ENCODE assay signal across 8 cellular contexts in the genomic region with DNA sequence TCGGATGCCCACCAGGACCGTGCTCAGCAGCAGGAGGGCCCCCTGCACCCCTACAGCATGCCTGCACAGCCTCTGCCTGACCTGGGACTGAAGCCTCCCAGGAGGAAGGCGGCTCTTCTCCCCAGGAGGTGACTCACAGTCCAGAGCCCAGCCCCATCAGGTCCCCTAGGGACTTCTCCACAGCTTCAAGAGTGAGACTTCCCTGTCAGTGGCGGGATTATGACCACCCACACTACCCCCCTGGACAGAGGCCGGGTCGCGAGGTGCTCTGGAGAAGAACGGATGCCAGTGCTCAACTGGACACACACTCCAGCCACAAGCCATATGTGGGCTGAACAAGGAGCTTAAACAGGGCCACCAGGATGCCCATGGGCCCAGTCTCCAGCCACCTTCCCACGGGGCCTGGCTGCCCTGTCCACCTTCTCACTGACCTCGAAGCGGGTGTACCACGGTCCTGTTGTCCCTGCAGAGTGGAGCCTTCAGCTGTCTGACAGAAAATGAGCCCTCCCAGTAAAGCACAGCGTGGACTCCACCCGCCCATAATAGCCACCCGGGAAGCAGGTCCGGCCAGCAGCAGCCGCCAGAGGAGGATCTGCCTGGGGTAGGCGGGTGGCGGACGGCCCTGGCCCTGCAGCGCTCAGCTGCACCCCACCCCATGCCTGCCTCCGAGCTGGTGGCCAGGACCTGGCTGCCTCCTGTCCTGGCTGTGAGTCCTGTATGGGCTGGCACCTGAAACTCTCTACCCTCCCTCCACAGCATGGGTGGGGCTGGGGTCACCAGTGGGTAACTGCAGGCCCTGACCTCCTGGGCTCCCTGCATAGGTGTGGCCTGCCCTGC. TPM values are rescaled to one million over a fixed set of nuclear protein-coding genes. Genes with fewer than 3 reads are reported as not detected.
DNase-seq lines count a peak whose midpoint lies in the region; ATAC-seq and TF ChIP-seq lines count a peak whose summit lies in the region.

No MANE protein-coding gene starts in this region.

- H3K9me2 ChIP-seq in PC-3 (replicated peaks; ENCODE audit: low read length): no peaks in the 10 kb centered on the region

- CTCF ChIA-PET in PC-3 (lab: Charles Lee): no interaction called here

- intact Hi-C loops in PC-3 (cut with micrococcal nuclease) (no loop called here), mucosa of descending colon (cut with DNase I, micrococcal nuclease) (no loop called here)

- H3K27ac ChIP-seq in PC-3 (ENCODE audit: low read length) (no peak overlapping the region), gastroesophageal sphincter (no peak overlapping the region)

- no peaks in the 10 kb centered on the region for H3K27me3 ChIP-seq in PC-3 (ENCODE audit: low read length)
- H3K27me3 ChIP-seq in gastroesophageal sphincter: no peaks in the 10 kb centered on the region

- BruUV-seq in PC-3 (replicated peaks; lab: Mats Ljungman, UMichigan): no TSS peak

- no peaks in the 10 kb centered on the region for H3K36me3 ChIP-seq in PC-3 (ENCODE audit: low read depth, low read length)
- no peaks in the 10 kb centered on the region for H3K36me3 ChIP-seq in mucosa of descending colon (ENCODE audit: low read depth)
- no peaks in the 10 kb centered on the region for H3K36me3 ChIP-seq in gastroesophageal sphincter

- DNase-seq in GM12864 (ENCODE audit: low read depth): no peak
- DNase-seq in PC-3: no peak
- peak in 1 of 3 donors; percentile 59 for DNase-seq in mucosa of descending colon
- no peak for DNase-seq in NCI-H524 (lab: John Stamatoyannopoulos, UW)
- DNase-seq in GM19240 (ENCODE audit: insufficient read length, low spot score): no peak
- DNase-seq in activated CD8-positive, alpha-beta memory T cell treated with anti-CD3 and anti-CD28 coated beads, Interleukin-2, amount 50 U/mL, for 4 hours: no peak

- no peak for TF ChIP-seq POLR2A in gastroesophageal sphincter (IDR thresholded peaks at IDR 0.05)

- 80 to 93% methylated on average over 1 to 3 of the region's 22 CpGs for WGBS in gastroesophageal sphincter (ENCODE audit: low coverage in 1 of 2), 2 donors

- H3K4me3 ChIP-seq in GM12864 (ENCODE audit: low read depth, low read length) (peak overlapping the region; percentile 6), PC-3 (ENCODE audit: low read length) (no peak overlapping the region), mucosa of descending colon (no peak overlapping the region), gastroesophageal sphincter (no peak overlapping the region)

- H3K9me3 ChIP-seq in PC-3 (ENCODE audit: low read length): no peaks in the 10 kb centered on the region
- H3K9me3 ChIP-seq in mucosa of descending colon: no peaks in the 10 kb centered on the region
- no peaks in the 10 kb centered on the region for H3K9me3 ChIP-seq in gastroesophageal sphincter

- POLR2A ChIA-PET in PC-3 (lab: Charles Lee; ENCODE audit: unreplicated experiment): no interaction called here

- H3K4me1 ChIP-seq in PC-3 (ENCODE audit: insufficient read depth, low read length) (no peaks in the 10 kb centered on the region), mucosa of descending colon (ENCODE audit: low read depth) (peaks cover 32% of the 10 kb centered on the region), gastroesophageal sphincter (peaks cover 0 to 19% (median 5%) of the 10 kb centered on the region in 3 donors)

- no peak for TF ChIP-seq EP300 in gastroesophageal sphincter (IDR thresholded peaks at IDR 0.05)

- no peaks in the 10 kb centered on the region for H3K79me2 ChIP-seq in PC-3 (ENCODE audit: low read length)

- H3K4me2 ChIP-seq in PC-3 (ENCODE audit: low read length): no peak overlapping the region

- TF ChIP-seq CTCF in GM12864 (IDR thresholded peaks at IDR 0.05; ENCODE audit: low read depth, low read length, missing control alignments): no peak
- TF ChIP-seq CTCF in PC-3 (conservative IDR thresholded peaks at IDR 0.05; ENCODE audit: low read depth, low read length): no peak
- no peak for TF ChIP-seq CTCF in mucosa of descending colon (IDR thresholded peaks at IDR 0.05)
- TF ChIP-seq CTCF in gastroesophageal sphincter (IDR thresholded peaks at IDR 0.05): no peak

- no peak overlapping the region for H2AFZ ChIP-seq in PC-3 (ENCODE audit: low read length)

- no peaks in the 10 kb centered on the region for H4K20me1 ChIP-seq in PC-3 (ENCODE audit: low read length)

- no peak overlapping the region for H3K9ac ChIP-seq in PC-3 (ENCODE audit: low read length)

- no peaks in the 10 kb centered on the region for H3F3A ChIP-seq in PC-3 (ENCODE audit: low read length, unreplicated experiment)

- ATAC-seq in GM21717 (IDR thresholded peaks at IDR 0.05; ENCODE audit: unreplicated experiment) (peak; percentile 38), PC-3 (peak; percentile 45), mucosa of descending colon (peak; percentile 42), gastroesophageal sphincter (no peak)

RNA-seq across cellular contexts. Expression of a gene that starts 54.7 kb away (rescaled TPM):
- total RNA-seq in PC-3 (2014; rRNA removed) (5.0 and 8.0 TPM in 2 replicates), mucosa of descending colon (10 to 100 TPM; 20.9 to 26.9 (median 23.1) TPM), gastroesophageal sphincter (10 to 100 TPM in 1 of 4 donors, 1 to 10 TPM in 3; 4.4 to 12.0 (median 6.5) TPM)
